Comparison of ENCODE assay signal across 1 cellular context in genomic region chr4:105473340-105474109, GRCh38.
A peak's percentile ranks its signal among the peaks of the same experiment; 100 is the strongest.
TF ChIP-seq lines count a peak whose summit lies in the region.

Gene PPA2, minus strand, starts transcription at chr4:105474062. Its CDS starts 12 bp downstream, at chr4:105474050.

TF ChIP-seq in WTC11, 78 proteins besides CTCF, POLR2A, EP300 and RAD21 (continued from another document):
- no peak for TF ChIP-seq ZMAT4 (CRISPR knock-in tag; IDR thresholded peaks at IDR 0.05)
- TF ChIP-seq MAX (CRISPR knock-in tag; IDR thresholded peaks at IDR 0.05), result peak; percentile 87
- TF ChIP-seq ZNF396 (CRISPR knock-in tag; IDR thresholded peaks at IDR 0.05; ENCODE audit: borderline replicate concordance), result no peak
- peak; percentile 89 for TF ChIP-seq ZNF423 (CRISPR knock-in tag; IDR thresholded peaks at IDR 0.05)
- peak; percentile 93; the same call in 1 of the 2 replicates for TF ChIP-seq FOXP1 (CRISPR knock-in tag; IDR thresholded peaks at IDR 0.05; ENCODE audit: borderline replicate concordance)
- TF ChIP-seq ZBTB43 (CRISPR knock-in tag; IDR thresholded peaks at IDR 0.05), result peak; percentile 54; the same call in 1 of the 2 replicates
- 0 out of 2 replicates have a peak, but pooled peaks have one; percentile 34 for TF ChIP-seq EMX1 (CRISPR knock-in tag; IDR thresholded peaks at IDR 0.05)
- no peak for TF ChIP-seq ATF6 (CRISPR knock-in tag; IDR thresholded peaks at IDR 0.05)
- TF ChIP-seq FOXJ3 (CRISPR knock-in tag; IDR thresholded peaks at IDR 0.05; ENCODE audit: borderline replicate concordance), result no peak
- TF ChIP-seq, protein P1, sequence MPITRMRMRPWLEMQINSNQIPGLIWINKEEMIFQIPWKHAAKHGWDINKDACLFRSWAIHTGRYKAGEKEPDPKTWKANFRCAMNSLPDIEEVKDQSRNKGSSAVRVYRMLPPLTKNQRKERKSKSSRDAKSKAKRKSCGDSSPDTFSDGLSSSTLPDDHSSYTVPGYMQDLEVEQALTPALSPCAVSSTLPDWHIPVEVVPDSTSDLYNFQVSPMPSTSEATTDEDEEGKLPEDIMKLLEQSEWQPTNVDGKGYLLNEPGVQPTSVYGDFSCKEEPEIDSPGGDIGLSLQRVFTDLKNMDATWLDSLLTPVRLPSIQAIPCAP (CRISPR knock-in tag; IDR thresholded peaks at IDR 0.05), result no peak
- peak; percentile 53 for TF ChIP-seq GABPB1 (CRISPR knock-in tag; IDR thresholded peaks at IDR 0.05)
- peak; percentile 86; the same call in 1 of the 2 replicates for TF ChIP-seq MYBL2 (CRISPR knock-in tag; IDR thresholded peaks at IDR 0.05)
- no peak for TF ChIP-seq MLX (CRISPR knock-in tag; IDR thresholded peaks at IDR 0.05)
- TF ChIP-seq USF1 (CRISPR knock-in tag; IDR thresholded peaks at IDR 0.05), result peak; percentile 48; the same call in 1 of the 2 replicates
- no peak for TF ChIP-seq ATF3 (CRISPR knock-in tag; conservative IDR thresholded peaks at IDR 0.05)
- TF ChIP-seq, protein P2, sequence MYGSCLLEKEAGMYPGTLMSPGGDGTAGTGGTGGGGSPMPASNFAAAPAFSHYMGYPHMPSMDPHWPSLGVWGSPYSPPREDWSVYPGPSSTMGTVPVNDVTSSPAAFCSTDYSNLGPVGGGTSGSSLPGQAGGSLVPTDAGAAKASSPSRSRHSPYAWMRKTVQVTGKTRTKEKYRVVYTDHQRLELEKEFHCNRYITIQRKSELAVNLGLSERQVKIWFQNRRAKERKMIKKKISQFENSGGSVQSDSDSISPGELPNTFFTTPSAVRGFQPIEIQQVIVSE (CRISPR knock-in tag; IDR thresholded peaks at IDR 0.05; ENCODE audit: borderline replicate concordance), result no peak
- TF ChIP-seq, protein P3, sequence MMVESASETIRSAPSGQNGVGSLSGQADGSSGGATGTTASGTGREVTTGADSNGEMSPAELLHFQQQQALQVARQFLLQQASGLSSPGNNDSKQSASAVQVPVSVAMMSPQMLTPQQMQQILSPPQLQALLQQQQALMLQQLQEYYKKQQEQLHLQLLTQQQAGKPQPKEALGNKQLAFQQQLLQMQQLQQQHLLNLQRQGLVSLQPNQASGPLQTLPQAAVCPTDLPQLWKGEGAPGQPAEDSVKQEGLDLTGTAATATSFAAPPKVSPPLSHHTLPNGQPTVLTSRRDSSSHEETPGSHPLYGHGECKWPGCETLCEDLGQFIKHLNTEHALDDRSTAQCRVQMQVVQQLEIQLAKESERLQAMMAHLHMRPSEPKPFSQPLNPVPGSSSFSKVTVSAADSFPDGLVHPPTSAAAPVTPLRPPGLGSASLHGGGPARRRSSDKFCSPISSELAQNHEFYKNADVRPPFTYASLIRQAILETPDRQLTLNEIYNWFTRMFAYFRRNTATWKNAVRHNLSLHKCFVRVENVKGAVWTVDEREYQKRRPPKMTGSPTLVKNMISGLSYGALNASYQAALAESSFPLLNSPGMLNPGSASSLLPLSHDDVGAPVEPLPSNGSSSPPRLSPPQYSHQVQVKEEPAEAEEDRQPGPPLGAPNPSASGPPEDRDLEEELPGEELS (CRISPR knock-in tag; IDR thresholded peaks at IDR 0.05), result peak; percentile 92
- TF ChIP-seq ZNF416 (CRISPR knock-in tag; IDR thresholded peaks at IDR 0.05), result peak; percentile 56; the same call in 1 of the 2 replicates
- TF ChIP-seq SP1 (CRISPR knock-in tag; conservative IDR thresholded peaks at IDR 0.05), result peak; percentile 71; the same call in 1 of the 2 replicates
- peak; percentile 70; the same call in 1 of the 2 replicates for TF ChIP-seq NFE2L1 (CRISPR knock-in tag; IDR thresholded peaks at IDR 0.05)
- TF ChIP-seq SMAD3 (CRISPR knock-in tag; IDR thresholded peaks at IDR 0.05; ENCODE audit: borderline replicate concordance), result 0 out of 2 replicates have a peak, but pooled peaks have one; percentile 41
- TF ChIP-seq ELF4 (CRISPR knock-in tag; IDR thresholded peaks at IDR 0.05; ENCODE audit: low read depth), result no peak
- TF ChIP-seq KAT7 (CRISPR knock-in tag; IDR thresholded peaks at IDR 0.05; ENCODE audit: borderline replicate concordance), result 0 out of 2 replicates have a peak, but pooled peaks have one; percentile 84
